ENCODE assay signal across 22 cellular contexts in the genomic region with DNA sequence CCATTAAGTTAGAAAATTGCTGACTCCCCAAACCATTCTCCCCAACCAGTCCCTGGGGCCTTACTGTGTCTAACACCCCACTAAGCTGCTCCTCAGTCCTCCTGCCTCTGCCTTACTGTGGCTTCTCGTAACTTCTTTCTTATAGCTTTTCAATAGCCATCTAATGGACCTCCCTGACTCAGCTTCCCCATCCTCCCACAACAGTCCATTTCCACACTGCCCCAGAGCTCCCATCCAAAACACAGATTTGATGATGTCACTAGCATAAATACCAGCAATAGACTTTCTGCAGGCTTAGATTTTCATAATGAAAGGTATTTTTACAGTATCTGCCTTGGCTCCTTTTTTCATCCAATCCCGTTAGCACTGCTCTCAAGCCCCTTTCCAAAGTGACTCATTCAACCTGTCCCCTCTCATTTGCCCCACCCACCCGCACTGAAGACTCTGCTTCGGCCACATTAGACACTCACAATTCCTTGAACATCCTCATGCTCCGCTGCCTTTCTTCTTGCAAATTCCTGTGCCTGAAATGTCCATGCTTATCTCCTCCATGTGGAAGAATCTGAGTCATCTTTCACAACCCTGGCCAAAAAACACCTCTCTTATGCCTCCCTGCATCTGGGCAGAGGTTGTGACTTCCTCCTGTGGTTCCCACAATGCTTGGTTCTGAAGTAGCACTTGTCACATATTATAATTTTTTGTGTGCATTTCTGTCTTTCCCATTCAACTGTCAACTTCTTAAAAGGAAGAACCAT.
DNase-seq lines count a peak whose midpoint lies in the region; ATAC-seq and TF ChIP-seq lines count a peak whose summit lies in the region.
"Had no signal": no experiment of that assay in that cellular context is flagged by ENCODE, and none has a peak within 500 bp of the region (broad histone marks: within the 10 kb centered on the region; RNA-seq: fewer than 3 reads in every experiment).

No MANE protein-coding gene starts in this region.

- no peak for TF ChIP-seq CTCF in epithelial cell of proximal tubule (conservative IDR thresholded peaks at IDR 0.05; ENCODE audit: low read depth, low read length)

- no peaks in the 10 kb centered on the region for H3K79me1 ChIP-seq in mesendoderm (ENCODE audit: low read length)

- no peaks in the 10 kb centered on the region for H3K36me3 ChIP-seq in mesendoderm (ENCODE audit: control insufficient read depth, insufficient read depth, low read length)
- H3K36me3 ChIP-seq: tibial nerve had no signal

- DNase-seq in CD1c-positive myeloid dendritic cell (ENCODE audit: extremely low spot score) (peak; percentile 59), M059J (ENCODE audit: low read depth) (peak; percentile 74), epithelial cell of proximal tubule (ENCODE audit: low read depth) (peak; percentile 48), mesendoderm (no peak), HCEC 1CT (no peak)
- no peak for DNase-seq in stimulated activated CD4-positive, alpha-beta T cell treated with anti-CD3 and anti-CD28 coated beads, Interleukin-4, amount 100 ng/mL, for 24 hours
- no peak for DNase-seq in activated CD4-positive, alpha-beta T cell treated with anti-CD3 and anti-CD28 coated beads, Interleukin-2, amount 10 ng/mL, durations not matched to agents 7 days and 5 days
- DNase-seq: activated CD8-positive, alpha-beta T cell treated with anti-CD3 and anti-CD28 coated beads for 36 hours; activated naive CD4-positive, alpha-beta T cell treated with Interleukin-2 at 50 U/mL for 16 hours; activated T-cell treated with anti-CD3 and anti-CD28 coated beads, Interleukin-2, amount 50 U/mL, for 1 hour; CD4-positive, alpha-beta T cell; DMS79; effector CD8-positive, alpha-beta T cell; GOT3; NCI-H510A; stimulated activated CD4-positive, alpha-beta T cell treated with anti-CD3 and anti-CD28 coated beads, Interleukin-1b, Interleukin-23, amount 100 ng/mL, for 48 hours; stimulated activated naive B cell treated with anti-CD40 and anti-IgM and Interleukin-4, amounts not matched to agents 10 μg/mL and 1 μg/mL and 100 μg/mL, for 72 hours; T-helper 2 cell had no signal

- POLR2A ChIA-PET in activated CD4-positive, alpha-beta T cell treated with anti-CD3 and anti-CD28 coated beads, Interleukin-2, amount 10 ng/mL, durations not matched to agents 7 days and 5 days (lab: Charles Lee): no interaction called here

- H2BK5ac ChIP-seq in mesendoderm (ENCODE audit: low read length): no peak overlapping the region

- H3K4me3 Mint-ChIP-seq in activated CD4-positive, alpha-beta T cell treated with anti-CD3 and anti-CD28 coated beads, Interleukin-2, amount 10 ng/mL, durations not matched to agents 7 days and 5 days: no peak overlapping the region
- H3K4me3 Mint-ChIP-seq: activated CD8-positive, alpha-beta T cell treated with anti-CD3 and anti-CD28 coated beads for 36 hours; CD4-positive, alpha-beta T cell; stimulated activated naive B cell treated with anti-CD40 and anti-IgM and Interleukin-4, amounts not matched to agents 10 μg/mL and 1 μg/mL and 100 μg/mL, for 72 hours had no signal

- H2BK15ac ChIP-seq in mesendoderm (replicated peaks; ENCODE audit: low read depth): no peak overlapping the region

- H3K9ac ChIP-seq in mesendoderm (ENCODE audit: low read length): no peak overlapping the region
- H3K9ac ChIP-seq: KMS-11 had no signal

- H3K79me2 ChIP-seq in mesendoderm (ENCODE audit: control insufficient read depth, insufficient read depth, low read length): no peaks in the 10 kb centered on the region

- no peak overlapping the region for H3K56ac ChIP-seq in mesendoderm (ENCODE audit: low read length)

- no peak overlapping the region for H3K23ac ChIP-seq in mesendoderm (ENCODE audit: low read length)

- no peaks in the 10 kb centered on the region for H3K27me3 ChIP-seq in mesendoderm (ENCODE audit: insufficient read depth, low read length, poor library complexity)
- H3K27me3 ChIP-seq: tibial nerve had no signal

- H3K4me3 ChIP-seq in epithelial cell of proximal tubule (ENCODE audit: low read depth, low read length) (no peak overlapping the region), mesendoderm (ENCODE audit: low read length) (no peak overlapping the region)
- H3K4me3 ChIP-seq: tibial nerve had no signal

- H4K8ac ChIP-seq in mesendoderm (ENCODE audit: low read depth, low read length): no peak overlapping the region

- H2AK5ac ChIP-seq in mesendoderm (ENCODE audit: low read length): peak overlapping the region; percentile 40

- H4K5ac ChIP-seq in mesendoderm (ENCODE audit: low read length): no peak overlapping the region

- ATAC-seq in HG02571 (IDR thresholded peaks at IDR 0.05; ENCODE audit: unreplicated experiment): no peak
- ATAC-seq: activated CD8-positive, alpha-beta T cell treated with anti-CD3 and anti-CD28 coated beads for 36 hours; Panc1 had no signal

- H3K4ac ChIP-seq in mesendoderm (ENCODE audit: low read depth, low read length): no peak overlapping the region

- no CpG with 5 or more reads among the region's 5 CpGs for WGBS in mesendoderm (ENCODE audit: extremely low coverage, insufficient coverage, low lambda C conversion rate)

- H3K36me3 Mint-ChIP-seq in activated CD4-positive, alpha-beta T cell treated with anti-CD3 and anti-CD28 coated beads, Interleukin-2, amount 10 ng/mL, durations not matched to agents 7 days and 5 days (ENCODE audit: low read depth): no peaks in the 10 kb centered on the region
- H3K36me3 Mint-ChIP-seq: stimulated activated naive B cell treated with anti-CD40 and anti-IgM and Interleukin-4, amounts not matched to agents 10 μg/mL and 1 μg/mL and 100 μg/mL, for 72 hours had no signal

- CTCF ChIA-PET in activated CD4-positive, alpha-beta T cell treated with anti-CD3 and anti-CD28 coated beads, Interleukin-2, amount 10 ng/mL, durations not matched to agents 7 days and 5 days (lab: Charles Lee): no interaction called here

- H3K4me1 ChIP-seq in mesendoderm (ENCODE audit: control insufficient read depth, low read depth, low read length): peaks cover 4% of the 10 kb centered on the region
- H3K4me1 ChIP-seq: tibial nerve had no signal

- no peak overlapping the region for H2BK120ac ChIP-seq in mesendoderm (ENCODE audit: low read depth, low read length)

- no peak overlapping the region for H3K27ac Mint-ChIP-seq in activated CD4-positive, alpha-beta T cell treated with anti-CD3 and anti-CD28 coated beads, Interleukin-2, amount 10 ng/mL, durations not matched to agents 7 days and 5 days
- H3K27ac Mint-ChIP-seq: activated CD8-positive, alpha-beta T cell treated with anti-CD3 and anti-CD28 coated beads for 36 hours; stimulated activated naive B cell treated with anti-CD40 and anti-IgM and Interleukin-4, amounts not matched to agents 10 μg/mL and 1 μg/mL and 100 μg/mL, for 72 hours had no signal

- H3K18ac ChIP-seq in mesendoderm (ENCODE audit: low read length): peak overlapping the region; percentile 32

- H3K27ac ChIP-seq in mesendoderm (ENCODE audit: low read depth, low read length): peak overlapping the region; percentile 79
- H3K27ac ChIP-seq: KMS-11 had no signal

- no peaks in the 10 kb centered on the region for H3K27me3 Mint-ChIP-seq in activated CD4-positive, alpha-beta T cell treated with anti-CD3 and anti-CD28 coated beads, Interleukin-2, amount 10 ng/mL, durations not matched to agents 7 days and 5 days
- H3K27me3 Mint-ChIP-seq: activated CD8-positive, alpha-beta T cell treated with anti-CD3 and anti-CD28 coated beads for 36 hours; CD4-positive, alpha-beta T cell; stimulated activated naive B cell treated with anti-CD40 and anti-IgM and Interleukin-4, amounts not matched to agents 10 μg/mL and 1 μg/mL and 100 μg/mL, for 72 hours had no signal

- H3K4me2 ChIP-seq in mesendoderm (ENCODE audit: low read length): no peak overlapping the region
- H3K4me2 ChIP-seq: KMS-11 had no signal

- no peaks in the 10 kb centered on the region for H3K4me1 Mint-ChIP-seq in activated CD4-positive, alpha-beta T cell treated with anti-CD3 and anti-CD28 coated beads, Interleukin-2, amount 10 ng/mL, durations not matched to agents 7 days and 5 days

- H3K9me3 Mint-ChIP-seq in activated CD4-positive, alpha-beta T cell treated with anti-CD3 and anti-CD28 coated beads, Interleukin-2, amount 10 ng/mL, durations not matched to agents 7 days and 5 days: no peaks in the 10 kb centered on the region
- H3K9me3 Mint-ChIP-seq: activated CD8-positive, alpha-beta T cell treated with anti-CD3 and anti-CD28 coated beads for 36 hours; CD4-positive, alpha-beta T cell had no signal

Comparison
In these comparisons a context has a peak if more than half of its experiments do, and no peak if none do; other contexts are left out.
1. DNase-seq: peak in CD1c-positive myeloid dendritic cell (single experiment), M059J (single experiment) and epithelial cell of proximal tubule (single experiment); none in mesendoderm (single experiment), stimulated activated CD4-positive, alpha-beta T cell treated with anti-CD3 and anti-CD28 coated beads, Interleukin-4, amount 100 ng/mL, for 24 hours (single experiment), activated CD4-positive, alpha-beta T cell treated with anti-CD3 and anti-CD28 coated beads, Interleukin-2, amount 10 ng/mL, durations not matched to agents 7 days and 5 days (single experiment) and HCEC 1CT (single experiment).